9 cellular contexts compared by ENCODE assay signal in genomic region chr7:46776790-46777189, GRCh38.
DNase-seq lines count a peak whose midpoint lies in the region; ATAC-seq and TF ChIP-seq lines count a peak whose summit lies in the region.
"Had no signal": no experiment of that assay in that cellular context is flagged by ENCODE, and none has a peak within 500 bp of the region (broad histone marks: within the 10 kb centered on the region; RNA-seq: fewer than 3 reads in every experiment).

No MANE protein-coding gene starts in this region.

- H3K27me3 Mint-ChIP-seq in WTC11 (ENCODE audit: low read depth): no peaks in the 10 kb centered on the region
- H3K27me3 Mint-ChIP-seq: activated naive CD4-positive, alpha-beta T cell treated with anti-CD3 and anti-CD28 coated beads, Interleukin-2, amount 10 ng/mL, durations not matched to agents 7 days and 5 days had no signal

- H3K27ac ChIP-seq in C4-2B (no peak overlapping the region), HEK293 (ENCODE audit: extremely low read depth, low read depth, low read length) (no peak overlapping the region)

- no peak overlapping the region for H3K4me3 ChIP-seq in HEK293 (ENCODE audit: low read depth, low read length)

- POLR2A ChIA-PET in HEK293 (lab: Yijun Ruan, JAX) (no interaction called here), WTC11 (lab: Charles Lee) (no interaction called here)

- H3K36me3 ChIP-seq in HEK293 (ENCODE audit: control insufficient read depth in 2 of 2, insufficient read depth in 1 of 2, low read length in 2 of 2): no peaks in the 10 kb centered on the region

- H3K4me3 Mint-ChIP-seq in WTC11: no peak overlapping the region
- H3K4me3 Mint-ChIP-seq: activated naive CD4-positive, alpha-beta T cell treated with anti-CD3 and anti-CD28 coated beads, Interleukin-2, amount 10 ng/mL, durations not matched to agents 7 days and 5 days had no signal

- TF ChIP-seq CTCF in C4-2B (conservative IDR thresholded peaks at IDR 0.05) (peak; percentile 66), HEK293 (tag by site-specific recombination; IDR thresholded peaks at IDR 0.05) (no peak), WTC11 (IDR thresholded peaks at IDR 0.05) (peak; percentile 51; the same call in 1 of the 2 replicates)

- H3K9me3 Mint-ChIP-seq in WTC11: peaks cover 29% of the 10 kb centered on the region

- DNase-seq in WTC11 (ENCODE audit: low spot score): no peak
- peak; percentile 31 for DNase-seq in left kidney (ENCODE audit: low read depth, low spot score)
- no peak for DNase-seq in germinal center (ENCODE audit: low spot score)
- no peak for DNase-seq in NK-92 treated with Interleukin-12 subunit alpha and Interleukin-12 subunit beta, amount 100 ng/mL, for 24 hours (lab: John Stamatoyannopoulos, UW)
- no peak for DNase-seq in activated CD8-positive, alpha-beta memory T cell treated with anti-CD3 and anti-CD28 coated beads, Interleukin-2, amount 50 U/mL, for 4 hours
- DNase-seq: activated naive CD4-positive, alpha-beta T cell treated with anti-CD3 and anti-CD28 coated beads, Interleukin-2, amount 10 ng/mL, durations not matched to agents 7 days and 5 days had no signal

- peaks cover 8% of the 10 kb centered on the region for H3K4me1 Mint-ChIP-seq in WTC11
- H3K4me1 Mint-ChIP-seq: activated naive CD4-positive, alpha-beta T cell treated with anti-CD3 and anti-CD28 coated beads, Interleukin-2, amount 10 ng/mL, durations not matched to agents 7 days and 5 days had no signal

- H3K4me1 ChIP-seq in HEK293 (ENCODE audit: control insufficient read depth, insufficient read depth, low read length): no peaks in the 10 kb centered on the region

- H3K36me3 Mint-ChIP-seq in WTC11: peaks cover 2% of the 10 kb centered on the region
- H3K36me3 Mint-ChIP-seq: activated naive CD4-positive, alpha-beta T cell treated with anti-CD3 and anti-CD28 coated beads, Interleukin-2, amount 10 ng/mL, durations not matched to agents 7 days and 5 days had no signal

- no peak overlapping the region for H3K27ac Mint-ChIP-seq in WTC11
- H3K27ac Mint-ChIP-seq: activated naive CD4-positive, alpha-beta T cell treated with anti-CD3 and anti-CD28 coated beads, Interleukin-2, amount 10 ng/mL, durations not matched to agents 7 days and 5 days had no signal

- no peaks in the 10 kb centered on the region for H3K9me3 ChIP-seq in HEK293 (ENCODE audit: control insufficient read depth, insufficient read depth, low read depth, low read length)

- CTCF ChIA-PET in HEK293 (lab: Yijun Ruan, JAX): interaction anchor here (1.0 to 1.1 kb wide), 2 partner anchors 142 to 311 kb away, joined by 3 to 5 read pairs; no protein-coding TSS in a partner anchor
- CTCF ChIA-PET in WTC11 (lab: Charles Lee): no interaction called here

- 0 out of 2 replicates have a peak, but pooled peaks have one; percentile 26 for ATAC-seq in WTC11
- no peak for ATAC-seq in HG03097 (IDR thresholded peaks at IDR 0.05; ENCODE audit: low FRiP score, unreplicated experiment)

TF ChIP-seq in HEK293, 187 proteins besides CTCF, POLR2A, EP300 and RAD21:
- TF ChIP-seq ZNF558 (tag by site-specific recombination; IDR thresholded peaks at IDR 0.05) (no peak), PRDM1 (tag by site-specific recombination; IDR thresholded peaks at IDR 0.05) (no peak), ZNF121 (tag by site-specific recombination; IDR thresholded peaks at IDR 0.05) (no peak), ZNF654 (tag by site-specific recombination; IDR thresholded peaks at IDR 0.05; ENCODE audit: low read depth) (0 out of 2 replicates have a peak, but pooled peaks have one; percentile 7)

TF ChIP-seq in WTC11, 78 proteins besides CTCF, POLR2A, EP300 and RAD21:
- no peak for TF ChIP-seq HMGA2 (CRISPR knock-in tag; IDR thresholded peaks at IDR 0.05)
- TF ChIP-seq, protein P1, sequence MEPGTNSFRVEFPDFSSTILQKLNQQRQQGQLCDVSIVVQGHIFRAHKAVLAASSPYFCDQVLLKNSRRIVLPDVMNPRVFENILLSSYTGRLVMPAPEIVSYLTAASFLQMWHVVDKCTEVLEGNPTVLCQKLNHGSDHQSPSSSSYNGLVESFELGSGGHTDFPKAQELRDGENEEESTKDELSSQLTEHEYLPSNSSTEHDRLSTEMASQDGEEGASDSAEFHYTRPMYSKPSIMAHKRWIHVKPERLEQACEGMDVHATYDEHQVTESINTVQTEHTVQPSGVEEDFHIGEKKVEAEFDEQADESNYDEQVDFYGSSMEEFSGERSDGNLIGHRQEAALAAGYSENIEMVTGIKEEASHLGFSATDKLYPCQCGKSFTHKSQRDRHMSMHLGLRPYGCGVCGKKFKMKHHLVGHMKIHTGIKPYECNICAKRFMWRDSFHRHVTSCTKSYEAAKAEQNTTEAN (CRISPR knock-in tag; IDR thresholded peaks at IDR 0.05): no peak
- TF ChIP-seq ZNF232 (CRISPR knock-in tag; IDR thresholded peaks at IDR 0.05): no peak
- TF ChIP-seq, protein P2, sequence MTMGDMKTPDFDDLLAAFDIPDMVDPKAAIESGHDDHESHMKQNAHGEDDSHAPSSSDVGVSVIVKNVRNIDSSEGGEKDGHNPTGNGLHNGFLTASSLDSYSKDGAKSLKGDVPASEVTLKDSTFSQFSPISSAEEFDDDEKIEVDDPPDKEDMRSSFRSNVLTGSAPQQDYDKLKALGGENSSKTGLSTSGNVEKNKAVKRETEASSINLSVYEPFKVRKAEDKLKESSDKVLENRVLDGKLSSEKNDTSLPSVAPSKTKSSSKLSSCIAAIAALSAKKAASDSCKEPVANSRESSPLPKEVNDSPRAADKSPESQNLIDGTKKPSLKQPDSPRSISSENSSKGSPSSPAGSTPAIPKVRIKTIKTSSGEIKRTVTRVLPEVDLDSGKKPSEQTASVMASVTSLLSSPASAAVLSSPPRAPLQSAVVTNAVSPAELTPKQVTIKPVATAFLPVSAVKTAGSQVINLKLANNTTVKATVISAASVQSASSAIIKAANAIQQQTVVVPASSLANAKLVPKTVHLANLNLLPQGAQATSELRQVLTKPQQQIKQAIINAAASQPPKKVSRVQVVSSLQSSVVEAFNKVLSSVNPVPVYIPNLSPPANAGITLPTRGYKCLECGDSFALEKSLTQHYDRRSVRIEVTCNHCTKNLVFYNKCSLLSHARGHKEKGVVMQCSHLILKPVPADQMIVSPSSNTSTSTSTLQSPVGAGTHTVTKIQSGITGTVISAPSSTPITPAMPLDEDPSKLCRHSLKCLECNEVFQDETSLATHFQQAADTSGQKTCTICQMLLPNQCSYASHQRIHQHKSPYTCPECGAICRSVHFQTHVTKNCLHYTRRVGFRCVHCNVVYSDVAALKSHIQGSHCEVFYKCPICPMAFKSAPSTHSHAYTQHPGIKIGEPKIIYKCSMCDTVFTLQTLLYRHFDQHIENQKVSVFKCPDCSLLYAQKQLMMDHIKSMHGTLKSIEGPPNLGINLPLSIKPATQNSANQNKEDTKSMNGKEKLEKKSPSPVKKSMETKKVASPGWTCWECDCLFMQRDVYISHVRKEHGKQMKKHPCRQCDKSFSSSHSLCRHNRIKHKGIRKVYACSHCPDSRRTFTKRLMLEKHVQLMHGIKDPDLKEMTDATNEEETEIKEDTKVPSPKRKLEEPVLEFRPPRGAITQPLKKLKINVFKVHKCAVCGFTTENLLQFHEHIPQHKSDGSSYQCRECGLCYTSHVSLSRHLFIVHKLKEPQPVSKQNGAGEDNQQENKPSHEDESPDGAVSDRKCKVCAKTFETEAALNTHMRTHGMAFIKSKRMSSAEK (CRISPR knock-in tag; IDR thresholded peaks at IDR 0.05; ENCODE audit: borderline replicate concordance): no peak
- no peak for TF ChIP-seq NR3C1 (CRISPR knock-in tag; conservative IDR thresholded peaks at IDR 0.05; ENCODE audit: low read depth)
